ENCODE assay signal across 23 cellular contexts in the genomic region with DNA sequence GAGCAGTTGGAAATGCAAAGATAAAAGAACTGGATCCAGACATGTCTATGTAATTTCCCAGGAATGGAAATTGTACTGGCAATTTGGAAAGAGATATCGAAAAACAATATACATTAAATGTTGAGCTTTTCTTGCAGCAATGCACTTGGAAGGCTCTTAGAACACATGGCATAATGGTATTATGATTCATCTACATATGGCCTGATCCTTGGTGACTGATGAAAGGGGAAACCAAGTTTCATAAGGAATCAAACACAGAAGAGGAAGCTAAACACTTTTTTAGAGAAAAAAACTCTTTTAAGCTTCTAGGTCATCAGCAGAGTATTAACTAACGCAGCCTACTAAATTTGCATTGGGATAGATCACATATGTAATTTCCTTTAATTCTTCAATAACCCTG. TPM values are rescaled to one million over a fixed set of nuclear protein-coding genes. Genes with fewer than 3 reads are reported as not detected.
DNase-seq lines count a peak whose midpoint lies in the region; ATAC-seq and TF ChIP-seq lines count a peak whose summit lies in the region.
"Had no signal": no experiment of that assay in that cellular context is flagged by ENCODE, and none has a peak within 500 bp of the region (broad histone marks: within the 10 kb centered on the region; RNA-seq: fewer than 3 reads in every experiment).

No MANE protein-coding gene starts in this region.

- CTCF ChIA-PET in PC-3 (lab: Charles Lee) = interaction anchor here (0.6 to 1.0 kb wide), 2 partner anchors 123 to 251 kb away, joined by 3 to 5 read pairs; no protein-coding TSS in a partner anchor

- BruUV-seq in PC-3 (replicated peaks; lab: Mats Ljungman, UMichigan) = no TSS peak

- H3K9me2 ChIP-seq in PC-3 (replicated peaks; ENCODE audit: low read length) = no peaks in the 10 kb centered on the region

- H3K9ac ChIP-seq in PC-3 (ENCODE audit: low read length) = no peak overlapping the region
- H3K9ac ChIP-seq in skeletal muscle satellite cell (ENCODE audit: low read depth, low read length) = peak overlapping the region; percentile 72
- no peak overlapping the region for H3K9ac ChIP-seq in colonic mucosa (ENCODE audit: low read depth in 2 of 2, low read length in 2 of 2)

- ATAC-seq in PC-3 (no peak), GM18867 (IDR thresholded peaks at IDR 0.05; ENCODE audit: unreplicated experiment) (no peak)
- ATAC-seq: activated CD4-positive, alpha-beta T cell treated with anti-CD3 and anti-CD28 coated beads for 36 hours had no signal

- POLR2A ChIA-PET in PC-3 (lab: Charles Lee; ENCODE audit: unreplicated experiment) = interaction anchor here (0.6 to 0.8 kb wide), 2 partner anchors 9 to 41 kb away, joined by 5 read pairs; no protein-coding TSS in a partner anchor

- no peak for TF ChIP-seq CTCF in PC-3 (conservative IDR thresholded peaks at IDR 0.05; ENCODE audit: low read depth, low read length)
- TF ChIP-seq CTCF in epithelial cell of esophagus (IDR thresholded peaks at IDR 0.05; ENCODE audit: insufficient read depth, low read depth, low read length, missing control alignments) = no peak
- no peak for TF ChIP-seq CTCF in colonic mucosa (IDR thresholded peaks at IDR 0.05)

- intact Hi-C loops in PC-3 (cut with micrococcal nuclease) = loop anchor here (5.0 kb wide), 1 partner anchor 43 kb away; no protein-coding TSS in a partner anchor
- intact Hi-C loops in colonic mucosa (cut with DNase I) = no loop called here

- peak; percentile 85 for DNase-seq in HCEC 1CT
- DNase-seq in PC-3 = no peak
- peak; percentile 36 for DNase-seq in epithelial cell of esophagus (ENCODE audit: low read depth)
- no peak for DNase-seq in NCI-H2107 treated with DMSO at 0.1 percent for 48 hours (lab: John Stamatoyannopoulos, UW; ENCODE audit: unreplicated experiment)
- no peak for DNase-seq in UCSD-AML1 (lab: John Stamatoyannopoulos, UW; ENCODE audit: unreplicated experiment)
- no peak for DNase-seq in colonic mucosa
- DNase-seq: activated CD4-positive, alpha-beta T cell treated with anti-CD3 and anti-CD28 coated beads for 36 hours; activated CD8-positive, alpha-beta memory T cell treated with anti-CD3 and anti-CD28 coated beads for 24 hours; activated gamma-delta T cell treated with Interleukin-2 at 50 U/mL for 16 hours; activated T-cell treated with anti-CD3 and anti-CD28 coated beads, Interleukin-2, amount 50 U/mL, for 1 hour; cortex of kidney; Karpas-422; NCI-H1105 treated with DMSO at 0.1 percent for 48 hours; NCI-H2081; NCI-H345; NCI-H748 treated with DMSO at 0.1 percent for 48 hours had no signal

- H3K27me3 ChIP-seq in PC-3 (ENCODE audit: low read length) (no peaks in the 10 kb centered on the region), skeletal muscle satellite cell (ENCODE audit: control insufficient read depth, insufficient read depth, low read length) (no peaks in the 10 kb centered on the region), colonic mucosa (no peaks in the 10 kb centered on the region)
- H3K27me3 ChIP-seq: breast epithelium, SJSA1 had no signal

- H3K79me2 ChIP-seq in PC-3 (ENCODE audit: low read length) = no peaks in the 10 kb centered on the region

- H3K36me3 ChIP-seq in PC-3 (ENCODE audit: low read depth, low read length) = no peaks in the 10 kb centered on the region
- H3K36me3 ChIP-seq in skeletal muscle satellite cell (ENCODE audit: insufficient read depth, low read length) = no peaks in the 10 kb centered on the region
- no peaks in the 10 kb centered on the region for H3K36me3 ChIP-seq in colonic mucosa
- H3K36me3 ChIP-seq: breast epithelium, neutrophil, prostate gland, SJSA1 had no signal

- H3K9me3 ChIP-seq in PC-3 (ENCODE audit: low read length) = no peaks in the 10 kb centered on the region
- no peaks in the 10 kb centered on the region for H3K9me3 ChIP-seq in skeletal muscle satellite cell (replicated peaks; ENCODE audit: low read length)
- H3K9me3 ChIP-seq in colonic mucosa = no peaks in the 10 kb centered on the region
- H3K9me3 ChIP-seq: breast epithelium, neutrophil, prostate gland, SJSA1 had no signal

- H4K20me1 ChIP-seq in PC-3 (ENCODE audit: low read length) = no peaks in the 10 kb centered on the region

- no peak overlapping the region for H3K4me3 ChIP-seq in PC-3 (ENCODE audit: low read length)
- H3K4me3 ChIP-seq in epithelial cell of esophagus (ENCODE audit: low read length) = no peak overlapping the region
- no peak overlapping the region for H3K4me3 ChIP-seq in skeletal muscle satellite cell (ENCODE audit: low read length)
- H3K4me3 ChIP-seq in colonic mucosa = no peak overlapping the region
- H3K4me3 ChIP-seq: breast epithelium, prostate gland, SJSA1 had no signal

- no peaks in the 10 kb centered on the region for H3F3A ChIP-seq in PC-3 (ENCODE audit: low read length, unreplicated experiment)

- H3K4me1 ChIP-seq in PC-3 (ENCODE audit: insufficient read depth, low read length) = peaks cover 48% of the 10 kb centered on the region
- H3K4me1 ChIP-seq in skeletal muscle satellite cell (ENCODE audit: control insufficient read depth, insufficient read depth, low read length) = peaks cover 53% of the 10 kb centered on the region
- no peaks in the 10 kb centered on the region for H3K4me1 ChIP-seq in colonic mucosa
- H3K4me1 ChIP-seq: breast epithelium, prostate gland had no signal

- peak overlapping the region; percentile 64 for H3K27ac ChIP-seq in PC-3 (ENCODE audit: low read length)
- H3K27ac ChIP-seq in colonic mucosa = no peak overlapping the region
- H3K27ac ChIP-seq: breast epithelium, C4-2B, neutrophil, prostate gland, SJSA1 had no signal

- H2AFZ ChIP-seq in PC-3 (ENCODE audit: low read length) = no peak overlapping the region

- H3K4me2 ChIP-seq in PC-3 (ENCODE audit: low read length) (no peak overlapping the region), skeletal muscle satellite cell (ENCODE audit: low read length) (peak overlapping the region; percentile 75)

RNA-seq across cellular contexts. Expression of a gene that starts 12.4 kb away (rescaled TPM):
- total RNA-seq in PC-3 (2014; rRNA removed) (0.58 and 1.6 TPM in 2 replicates), colonic mucosa (10 to 100 TPM; 18.9 to 39.3 TPM)
- total RNA-seq in skeletal muscle satellite cell (2012; rRNA removed) = 3.0 and 4.4 TPM in 2 replicates
- total RNA-seq: activated CD4-positive, alpha-beta T cell treated with anti-CD3 and anti-CD28 coated beads for 36 hours had no signal

Comparison
In these comparisons a context has a peak if more than half of its experiments do, and no peak if none do; other contexts are left out.
1. DNase-seq: peak in HCEC 1CT (single experiment) and epithelial cell of esophagus (single experiment); none in PC-3 (single experiment), NCI-H2107 treated with DMSO at 0.1 percent for 48 hours (single experiment), UCSD-AML1 (single experiment) and colonic mucosa (single experiment).